In genomic region chr14:37779480-37779879, GRCh38 we compare ENCODE assay signal across 11 cellular contexts.
"Had no signal": no experiment of that assay in that cellular context is flagged by ENCODE, and none has a peak within 500 bp of the region (broad histone marks: within the 10 kb centered on the region; RNA-seq: fewer than 3 reads in every experiment).

No MANE protein-coding gene starts in this region.

- H3K4me3 Mint-ChIP-seq: GM23338, H9, HFFc6 had no signal

- H3K27ac Mint-ChIP-seq: GM23338, H9, HFFc6 had no signal

- H3K4me3 ChIP-seq: GM23248, GM23338, HAP-1 had no signal

- H3K4me2 ChIP-seq: GM23338 had no signal

- DNase-seq: GM23248, GOT3, H7, H9, HCEC 1CT, HFFc6 had no signal

- H2AFZ ChIP-seq: GM23248, GM23338 had no signal

- H3K9me3 ChIP-seq: HAP-1 had no signal

- H3K27ac ChIP-seq: GM23248 had no signal

- FAIRE-seq: H1, H54 had no signal

- H3K9ac ChIP-seq: GM23248 had no signal

- ATAC-seq: GM23338, HCT116 had no signal

- H3K36me3 ChIP-seq: HAP-1 had no signal

- H3K4me1 ChIP-seq: HAP-1 had no signal

- H3K4me1 Mint-ChIP-seq: GM23338 had no signal
